In genomic region chr1:109239580-109240068, GRCh38 we compare ENCODE assay signal across 9 cellular contexts. TPM values are rescaled to one million over a fixed set of nuclear protein-coding genes. Genes with fewer than 3 reads are reported as not detected.
DNase-seq lines count a peak whose midpoint lies in the region; ATAC-seq, FAIRE-seq and TF ChIP-seq lines count a peak whose summit lies in the region.
"Had no signal": no experiment of that assay in that cellular context is flagged by ENCODE, and none has a peak within 500 bp of the region (broad histone marks: within the 10 kb centered on the region; RNA-seq: fewer than 3 reads in every experiment).

No MANE protein-coding gene starts in this region.

- H3K4me3 ChIP-seq in HAP-1 (no peak overlapping the region), K562 (no peak overlapping the region), HepG2 (replicated peaks in 1 of 3; ENCODE audit: insufficient read depth in 1 of 3, low read depth in 2 of 3, low read length in 3 of 3) (no peak overlapping the region)
- H3K4me3 ChIP-seq: BLaER1 had no signal

- in situ Hi-C loops in HAP-1 (cut with MboI; ENCODE audit: low sequenced_read_pairs): no loop called here
- in situ Hi-C loops in K562 (cut with MboI): no loop called here
- in situ Hi-C loops in HepG2 (cut with HindIII; ENCODE audit: extremely low pct_ligation_motif_present, low pct_unique_long_range_greater_than_20kb): no loop called here

- H3K79me2 ChIP-seq in K562 (ENCODE audit: control insufficient read depth, insufficient read depth, low read length) (no peaks in the 10 kb centered on the region), HepG2 (ENCODE audit: insufficient read depth, low read length) (no peaks in the 10 kb centered on the region)

- H3K9me1 ChIP-seq in K562 (ENCODE audit: control insufficient read depth, insufficient read depth, low read length): no peaks in the 10 kb centered on the region

- POLR2A ChIA-PET in K562 (lab: Yijun Ruan, JAX): interaction anchor here (0.7 to 4.9 kb wide), 13 partner anchors 7 to 159 kb away, joined by 3 to 53 read pairs (median 8); partner anchors contain the start of gene CELSR2
- POLR2A ChIA-PET in HepG2 (lab: Yijun Ruan, JAX): interaction anchor here (0.6 to 2.7 kb wide), 11 partner anchors 8 to 244 kb away, joined by 3 to 13 read pairs (median 4); partner anchors contain the start of genes ATXN7L2, CELSR2, SARS1 and SORT1

- DNase-seq in DMS153 treated with DMSO at 0.1 percent for 48 hours (lab: John Stamatoyannopoulos, UW; ENCODE audit: unreplicated experiment) (peak; percentile 7), DMS153 (lab: John Stamatoyannopoulos, UW) (no peak), HAP-1 (ENCODE audit: low spot score in 2 of 2) (peak; percentile 52 to 73), NCI-H69 (lab: John Stamatoyannopoulos, UW) (peak; percentile 70), K562 (ENCODE audit: extremely low read depth in 1 of 4, low spot score in 3 of 4) (peak; percentile 72 to 79 (median 78)), HepG2 (ENCODE audit: low spot score) (peak; percentile 66)
- DNase-seq in effector CD4-positive, alpha-beta T cell: no peak
- no peak for DNase-seq in activated effector memory CD4-positive, alpha-beta T cell treated with anti-CD3 and anti-CD28 coated beads, Interleukin-2, amount 50 U/mL, for 16 hours

- H3K36me3 ChIP-seq in HAP-1 (replicated peaks) (peaks cover 52% of the 10 kb centered on the region), K562 (ENCODE audit: control insufficient read depth, insufficient read depth, low read length) (peaks cover 47% of the 10 kb centered on the region), HepG2 (replicated peaks in 1 of 2; ENCODE audit: control insufficient read depth in 1 of 2, insufficient read depth in 2 of 2, low read length in 2 of 2) (peaks cover 18 to 46% of the 10 kb centered on the region in 2 experiments)

- TF ChIP-seq CTCF in K562 (IDR thresholded peaks at IDR 0.05 in 2 of 3, conservative IDR thresholded peaks at IDR 0.05 in 1 of 3; ENCODE audit: insufficient read depth in 2 of 3, low read depth in 1 of 3, low read length in 3 of 3): peak; percentile 85 to 91 (median 88)
- peak; percentile 83 for TF ChIP-seq CTCF in HepG2 (CRISPR knock-in tag; IDR thresholded peaks at IDR 0.05)

- TF ChIP-seq EP300 in K562 (IDR thresholded peaks at IDR 0.05; ENCODE audit: low read length) (no peak), HepG2 (IDR thresholded peaks at IDR 0.05; ENCODE audit: low read depth in 2 of 2, low read length in 2 of 2) (no peak), HepG2 (CRISPR knock-in tag; IDR thresholded peaks at IDR 0.05; ENCODE audit: borderline replicate concordance) (no peak)

- H3K4me1 ChIP-seq in HAP-1 (peaks cover 5% of the 10 kb centered on the region; the same call in 1 of the 2 replicates), K562 (replicated peaks in 1 of 2; ENCODE audit: control insufficient read depth in 2 of 2, insufficient read depth in 2 of 2, low read length in 2 of 2) (peaks cover 15 to 28% of the 10 kb centered on the region in 2 experiments; a peak in 4 of 5 replicates), HepG2 (ENCODE audit: insufficient read depth, low read length) (peaks cover 38% of the 10 kb centered on the region)

- H4K20me1 ChIP-seq in K562 (replicated peaks; ENCODE audit: control insufficient read depth, insufficient read depth, low read length) (peaks cover 11% of the 10 kb centered on the region), HepG2 (ENCODE audit: insufficient read depth, low read length) (no peaks in the 10 kb centered on the region; the same call in 1 of the 2 replicates)

- peak; percentile 46 to 64 for TF ChIP-seq RAD21 in K562 (CRISPR knock-in tag; conservative IDR thresholded peaks at IDR 0.05 in 1 of 2, IDR thresholded peaks at IDR 0.05 in 1 of 2)
- TF ChIP-seq RAD21 in HepG2 (CRISPR knock-in tag; IDR thresholded peaks at IDR 0.05): peak; percentile 63

- TF ChIP-seq POLR2A in K562 (conservative IDR thresholded peaks at IDR 0.05) (peak; percentile 58; the same call in 1 of the 2 replicates), HepG2 (IDR thresholded peaks at IDR 0.05; ENCODE audit: insufficient read depth in 1 of 2, low read depth in 2 of 2, low read length in 2 of 2) (no peak)

- FAIRE-seq in K562 (lab: Jason Lieb, UNC) (peak; percentile 87), HepG2 (lab: Jason Lieb, UNC) (peak; percentile 67)

- BruUV-seq in K562 (replicated peaks; lab: Mats Ljungman, UMichigan) (no TSS peak), HepG2 (replicated peaks; lab: Mats Ljungman, UMichigan) (no TSS peak)

- H3K27me3 ChIP-seq in HAP-1 (ENCODE audit: low read depth) (no peaks in the 10 kb centered on the region), K562 (ENCODE audit: control insufficient read depth in 2 of 2, insufficient read depth in 2 of 2, low read length in 2 of 2) (no peaks in the 10 kb centered on the region), HepG2 (ENCODE audit: control insufficient read depth in 1 of 2, insufficient read depth in 2 of 2, low read length in 2 of 2) (0 out of 5 replicates have a peak, but pooled peaks cover 0 to 3% of the 10 kb centered on the region in 2 experiments)

- WGBS in K562 (ENCODE audit: insufficient coverage, low coverage, missing lambda C conversion rate): 86% methylated on average over 3 of the region's 3 CpGs
- WGBS in HepG2 (ENCODE audit: low lambda C conversion rate): 68% methylated on average over 3 of the region's 3 CpGs

- H2AFZ ChIP-seq in K562 (ENCODE audit: low read depth, low read length): no peak overlapping the region
- H2AFZ ChIP-seq in HepG2 (ENCODE audit: low read length): no peak overlapping the region

- H3K4me2 ChIP-seq in K562 (ENCODE audit: insufficient read depth, low read length) (no peak overlapping the region), HepG2 (ENCODE audit: low read depth, low read length) (no peak overlapping the region)
- H3K4me2 ChIP-seq: BLaER1 had no signal

- H3K9me3 ChIP-seq in HAP-1: no peaks in the 10 kb centered on the region
- no peaks in the 10 kb centered on the region for H3K9me3 ChIP-seq in K562 (replicated peaks; ENCODE audit: control insufficient read depth, insufficient read depth, low read depth, low read length)
- H3K9me3 ChIP-seq in HepG2 (ENCODE audit: low read length): no peaks in the 10 kb centered on the region
- H3K9me3 ChIP-seq: BLaER1 had no signal

- CTCF ChIA-PET in K562 (lab: Yijun Ruan, JAX; ENCODE audit: low intra/inter-chr PET ratio): no interaction called here
- CTCF ChIA-PET in HepG2 (lab: Yijun Ruan, JAX; ENCODE audit: low intra/inter-chr PET ratio, low total read pairs): interaction anchor here (0.7 to 2.1 kb wide), 2 partner anchors 24 to 160 kb away, joined by 4 to 13 read pairs; no protein-coding TSS in a partner anchor

- peak overlapping the region in 1 of 2 experiments; percentile 72; a peak in 1 of 4 replicates for H3K9ac ChIP-seq in K562 (ENCODE audit: insufficient read depth in 1 of 2, low read depth in 2 of 2, low read length in 2 of 2)
- H3K9ac ChIP-seq in HepG2 (ENCODE audit: insufficient read depth, low read depth, low read length): no peak overlapping the region
- H3K9ac ChIP-seq: BLaER1 had no signal

- no peak overlapping the region for H3K27ac ChIP-seq in K562 (ENCODE audit: extremely low read depth, low read depth, low read length)
- peak overlapping the region; percentile 20 for H3K27ac ChIP-seq in HepG2 (ENCODE audit: extremely low read length, insufficient read depth, low read length)
- H3K27ac ChIP-seq: BLaER1 had no signal

- intact Hi-C loops in K562 (cut with micrococcal nuclease) (loop anchor here (2.0 kb wide), 1 partner anchor 39 kb away; no protein-coding TSS in a partner anchor), HepG2 (cut with micrococcal nuclease; ENCODE audit: unreplicated experiment) (loop anchor here (1.0 to 5.0 kb wide), 2 partner anchors 24 to 37 kb away; no protein-coding TSS in a partner anchor)

- ATAC-seq in K562 (peak; percentile 90), HepG2 (peak; percentile 94)

RNA-seq across cellular contexts. Expression of gene CELSR2, which starts 9.7 kb away (rescaled TPM):
- total RNA-seq in K562 (2011; cell fraction: chromatin; rRNA removed; ENCODE audit: low replicate concordance): 44.8 and 129 TPM in 2 replicates
- total RNA-seq in K562 (2011; cell fraction: nucleolus; rRNA removed): 69.9 and 80.7 TPM in 2 replicates
- 57.7 and 69.2 TPM in 2 replicates for total RNA-seq in K562 (2011; cell fraction: nucleoplasm; rRNA removed)
- 4.1 and 5.9 TPM in 2 replicates for total RNA-seq in K562 (2014; rRNA removed)
- 2.7 and 3.0 TPM in 2 replicates for total RNA-seq in K562 (2014; rRNA removed; fragmentation: Illumina TruSeq; extraction: Trizol)
- total RNA-seq in K562 (2015; rRNA removed; fragmentation: Illumina TruSeq; extraction: Trizol): 4.2 and 5.0 TPM in 2 replicates
- 19.1 and 21.9 TPM in 2 replicates for total RNA-seq in K562 (2021)
- 7.2 and 8.2 TPM in 2 replicates for polyA plus RNA-seq in K562 (2011; rRNA removed)
- 8.3 and 12.6 TPM in 2 replicates for polyA plus RNA-seq in K562 (2011; cell fraction: cytosol; rRNA removed)
- polyA plus RNA-seq in K562 (2011; cell fraction: nucleus; rRNA removed): 38.5 and 63.5 TPM in 2 replicates
- polyA plus RNA-seq in K562 (2012): 15.6 and 17.8 TPM in 2 replicates
- 14.1 and 15.3 TPM in 2 replicates for polyA plus RNA-seq in K562 (2014; fragmentation: Illumina TruSeq; extraction: Trizol)
- polyA plus RNA-seq in K562 (2014; fragmentation: Nextera tagmentation; extraction: Ambion mirVana): under 1 TPM; 0.31 to 0.86 TPM
- 9.0 and 10.2 TPM in 2 replicates for polyA plus RNA-seq in K562 (2014; rRNA removed)
- 14.3 and 24.2 TPM in 2 replicates for polyA minus RNA-seq in K562 (2011; rRNA and poly(A)+ RNA removed)
- 23.8 and 25.3 TPM in 2 replicates for polyA minus RNA-seq in K562 (2011; cell fraction: cytosol; rRNA and poly(A)+ RNA removed)
- polyA minus RNA-seq in K562 (2011; cell fraction: nucleus; rRNA and poly(A)+ RNA removed): 31.9 and 33.1 TPM in 2 replicates
- total RNA-seq in HepG2 (2016; rRNA removed; fragmentation: Illumina TruSeq; extraction: Trizol): 3.1 and 4.0 TPM in 2 replicates
- 1.9 and 2.7 TPM in 2 replicates for total RNA-seq in HepG2 (2016; cell fraction: cytosol; rRNA removed; fragmentation: Illumina TruSeq; extraction: Trizol; ENCODE audit: low read depth)
- total RNA-seq in HepG2 (2016; cell fraction: insoluble cytoplasmic fraction; rRNA removed; fragmentation: Illumina TruSeq; extraction: Trizol): 2.4 and 4.3 TPM in 2 replicates
- 1.9 and 2.3 TPM in 2 replicates for total RNA-seq in HepG2 (2016; cell fraction: membrane; rRNA removed; fragmentation: Illumina TruSeq; extraction: Trizol)
- 7.6 and 9.5 TPM in 2 replicates for total RNA-seq in HepG2 (2016; cell fraction: nucleus; rRNA removed; fragmentation: Illumina TruSeq; extraction: Trizol)
- 6.6 and 7.8 TPM in 2 replicates for polyA plus RNA-seq in HepG2 (2011; rRNA removed)
- polyA plus RNA-seq in HepG2 (2011; cell fraction: cytosol; rRNA removed): 3.6 and 4.4 TPM in 2 replicates
- 23.5 and 27.3 TPM in 2 replicates for polyA plus RNA-seq in HepG2 (2011; cell fraction: nucleus; rRNA removed)
- polyA plus RNA-seq in HepG2 (2012): 5.9 and 7.3 TPM in 2 replicates
- 0.35 and 0.41 TPM in 2 replicates for polyA plus RNA-seq in HepG2 (2016; cell fraction: cytosol; fragmentation: Illumina TruSeq; extraction: Trizol; ENCODE audit: low read depth)
- polyA plus RNA-seq in HepG2 (2016; cell fraction: insoluble cytoplasmic fraction; fragmentation: Illumina TruSeq; extraction: Trizol; ENCODE audit: low read depth): 2.4 and 3.9 TPM in 2 replicates
- polyA plus RNA-seq in HepG2 (2016; cell fraction: membrane; fragmentation: Illumina TruSeq; extraction: Trizol; ENCODE audit: low read depth): 0.68 TPM in 2 replicates
- polyA plus RNA-seq in HepG2 (2016; cell fraction: nucleus; fragmentation: Illumina TruSeq; extraction: Trizol; ENCODE audit: insufficient read depth, low read depth): 18.1 and 20.4 TPM in 2 replicates
- polyA minus RNA-seq in HepG2 (2011; rRNA and poly(A)+ RNA removed; ENCODE audit: low replicate concordance): 25.8 and 30.0 TPM in 2 replicates
- polyA minus RNA-seq in HepG2 (2011; cell fraction: cytosol; rRNA and poly(A)+ RNA removed): 7.9 and 9.1 TPM in 2 replicates
- polyA minus RNA-seq in HepG2 (2011; cell fraction: nucleus; rRNA and poly(A)+ RNA removed): 13.4 and 15.3 TPM in 2 replicates

RNA-seq across cellular contexts. Expression of gene SARS1, which starts 25.9 kb away (rescaled TPM):
- total RNA-seq in K562 (2011; cell fraction: chromatin; rRNA removed; ENCODE audit: low replicate concordance): 340 and 395 TPM in 2 replicates
- total RNA-seq in K562 (2011; cell fraction: nucleolus; rRNA removed): 195 and 209 TPM in 2 replicates
- total RNA-seq in K562 (2011; cell fraction: nucleoplasm; rRNA removed): 265 and 293 TPM in 2 replicates
- total RNA-seq in K562 (2014; rRNA removed) (254 and 257 TPM in 2 replicates), K562 (2014; rRNA removed; fragmentation: Illumina TruSeq; extraction: Trizol) (273 and 284 TPM in 2 replicates), K562 (2015; rRNA removed; fragmentation: Illumina TruSeq; extraction: Trizol) (211 and 221 TPM in 2 replicates), K562 (2021) (232 and 246 TPM in 2 replicates), HepG2 (2016; rRNA removed; fragmentation: Illumina TruSeq; extraction: Trizol) (134 and 166 TPM in 2 replicates)
- polyA plus RNA-seq in K562 (2011; rRNA removed) (221 and 230 TPM in 2 replicates), K562 (2014; fragmentation: Illumina TruSeq; extraction: Trizol) (293 and 317 TPM in 2 replicates), K562 (2014; fragmentation: Nextera tagmentation; extraction: Ambion mirVana) (100 to 1,000 TPM; 336 to 623 TPM), K562 (2014; rRNA removed) (235 and 240 TPM in 2 replicates), HepG2 (2011; rRNA removed) (103 and 142 TPM in 2 replicates)
- 149 and 217 TPM in 2 replicates for polyA plus RNA-seq in K562 (2011; cell fraction: cytosol; rRNA removed)
- 232 and 336 TPM in 2 replicates for polyA plus RNA-seq in K562 (2011; cell fraction: nucleus; rRNA removed)
- polyA plus RNA-seq in K562 (2012): 195 and 518 TPM in 2 replicates
- polyA minus RNA-seq in K562 (2011; rRNA and poly(A)+ RNA removed): 227 and 242 TPM in 2 replicates
- 87.5 and 101 TPM in 2 replicates for polyA minus RNA-seq in K562 (2011; cell fraction: cytosol; rRNA and poly(A)+ RNA removed)
- polyA minus RNA-seq in K562 (2011; cell fraction: nucleus; rRNA and poly(A)+ RNA removed): 92.1 and 168 TPM in 2 replicates
- 35.5 and 37.6 TPM in 2 replicates for total RNA-seq in HepG2 (2016; cell fraction: cytosol; rRNA removed; fragmentation: Illumina TruSeq; extraction: Trizol; ENCODE audit: low read depth)
- 133 and 171 TPM in 2 replicates for total RNA-seq in HepG2 (2016; cell fraction: insoluble cytoplasmic fraction; rRNA removed; fragmentation: Illumina TruSeq; extraction: Trizol)
- total RNA-seq in HepG2 (2016; cell fraction: membrane; rRNA removed; fragmentation: Illumina TruSeq; extraction: Trizol): 59.1 and 63.3 TPM in 2 replicates
- 64.5 and 74.2 TPM in 2 replicates for total RNA-seq in HepG2 (2016; cell fraction: nucleus; rRNA removed; fragmentation: Illumina TruSeq; extraction: Trizol)
- polyA plus RNA-seq in HepG2 (2011; cell fraction: cytosol; rRNA removed): 112 and 159 TPM in 2 replicates
- 105 and 142 TPM in 2 replicates for polyA plus RNA-seq in HepG2 (2011; cell fraction: nucleus; rRNA removed)
- polyA plus RNA-seq in HepG2 (2012): 149 and 254 TPM in 2 replicates
- polyA plus RNA-seq in HepG2 (2016; cell fraction: cytosol; fragmentation: Illumina TruSeq; extraction: Trizol; ENCODE audit: low read depth): 26.3 and 26.7 TPM in 2 replicates
- polyA plus RNA-seq in HepG2 (2016; cell fraction: insoluble cytoplasmic fraction; fragmentation: Illumina TruSeq; extraction: Trizol; ENCODE audit: low read depth): 147 and 154 TPM in 2 replicates
- 40.9 and 46.0 TPM in 2 replicates for polyA plus RNA-seq in HepG2 (2016; cell fraction: membrane; fragmentation: Illumina TruSeq; extraction: Trizol; ENCODE audit: low read depth)
- polyA plus RNA-seq in HepG2 (2016; cell fraction: nucleus; fragmentation: Illumina TruSeq; extraction: Trizol; ENCODE audit: insufficient read depth, low read depth): 89.4 and 93.0 TPM in 2 replicates
- polyA minus RNA-seq in HepG2 (2011; rRNA and poly(A)+ RNA removed; ENCODE audit: low replicate concordance): 99.8 and 124 TPM in 2 replicates
- polyA minus RNA-seq in HepG2 (2011; cell fraction: cytosol; rRNA and poly(A)+ RNA removed): 50.9 and 77.1 TPM in 2 replicates
- 83.3 and 131 TPM in 2 replicates for polyA minus RNA-seq in HepG2 (2011; cell fraction: nucleus; rRNA and poly(A)+ RNA removed)

RNA-seq across cellular contexts. Expression of gene PSRC1, which starts 43.3 kb away (rescaled TPM):
- 69.7 and 109 TPM in 2 replicates for total RNA-seq in K562 (2011; cell fraction: chromatin; rRNA removed; ENCODE audit: low replicate concordance)
- total RNA-seq in K562 (2011; cell fraction: nucleolus; rRNA removed): 85.4 and 86.3 TPM in 2 replicates
- total RNA-seq in K562 (2011; cell fraction: nucleoplasm; rRNA removed): 66.2 and 83.3 TPM in 2 replicates
- 52.2 and 64.0 TPM in 2 replicates for total RNA-seq in K562 (2014; rRNA removed)
- 27.9 and 28.7 TPM in 2 replicates for total RNA-seq in K562 (2014; rRNA removed; fragmentation: Illumina TruSeq; extraction: Trizol)
- total RNA-seq in K562 (2015; rRNA removed; fragmentation: Illumina TruSeq; extraction: Trizol): 34.7 and 37.0 TPM in 2 replicates
- 51.8 and 55.4 TPM in 2 replicates for total RNA-seq in K562 (2021)
- polyA plus RNA-seq in K562 (2011; rRNA removed): 39.3 and 59.5 TPM in 2 replicates
- polyA plus RNA-seq in K562 (2011; cell fraction: cytosol; rRNA removed): 40.2 and 44.2 TPM in 2 replicates
- 225 and 272 TPM in 2 replicates for polyA plus RNA-seq in K562 (2011; cell fraction: nucleus; rRNA removed)
- polyA plus RNA-seq in K562 (2012): 43.7 and 45.1 TPM in 2 replicates
- polyA plus RNA-seq in K562 (2014; fragmentation: Illumina TruSeq; extraction: Trizol): 41.8 and 49.7 TPM in 2 replicates
- polyA plus RNA-seq in K562 (2014; fragmentation: Nextera tagmentation; extraction: Ambion mirVana): 1 to 10 TPM; 6.5 to 7.9 TPM
- polyA plus RNA-seq in K562 (2014; rRNA removed): 56.1 and 65.2 TPM in 2 replicates
- 16.7 and 17.2 TPM in 2 replicates for polyA minus RNA-seq in K562 (2011; rRNA and poly(A)+ RNA removed)
- 15.9 and 17.8 TPM in 2 replicates for polyA minus RNA-seq in K562 (2011; cell fraction: cytosol; rRNA and poly(A)+ RNA removed)
- 23.6 and 43.5 TPM in 2 replicates for polyA minus RNA-seq in K562 (2011; cell fraction: nucleus; rRNA and poly(A)+ RNA removed)
- total RNA-seq in HepG2 (2016; rRNA removed; fragmentation: Illumina TruSeq; extraction: Trizol): 26.5 and 28.6 TPM in 2 replicates
- 15.7 and 18.2 TPM in 2 replicates for total RNA-seq in HepG2 (2016; cell fraction: cytosol; rRNA removed; fragmentation: Illumina TruSeq; extraction: Trizol; ENCODE audit: low read depth)
- 23.7 and 27.5 TPM in 2 replicates for total RNA-seq in HepG2 (2016; cell fraction: insoluble cytoplasmic fraction; rRNA removed; fragmentation: Illumina TruSeq; extraction: Trizol)
- 24.4 and 25.4 TPM in 2 replicates for total RNA-seq in HepG2 (2016; cell fraction: membrane; rRNA removed; fragmentation: Illumina TruSeq; extraction: Trizol)
- 23.6 and 27.9 TPM in 2 replicates for total RNA-seq in HepG2 (2016; cell fraction: nucleus; rRNA removed; fragmentation: Illumina TruSeq; extraction: Trizol)
- 23.9 and 30.3 TPM in 2 replicates for polyA plus RNA-seq in HepG2 (2011; rRNA removed)
- polyA plus RNA-seq in HepG2 (2011; cell fraction: cytosol; rRNA removed): 11.8 and 18.1 TPM in 2 replicates
- polyA plus RNA-seq in HepG2 (2011; cell fraction: nucleus; rRNA removed): 104 and 135 TPM in 2 replicates
- 12.2 and 19.3 TPM in 2 replicates for polyA plus RNA-seq in HepG2 (2012)
- 13.9 and 14.3 TPM in 2 replicates for polyA plus RNA-seq in HepG2 (2016; cell fraction: cytosol; fragmentation: Illumina TruSeq; extraction: Trizol; ENCODE audit: low read depth)
- 37.5 and 41.0 TPM in 2 replicates for polyA plus RNA-seq in HepG2 (2016; cell fraction: insoluble cytoplasmic fraction; fragmentation: Illumina TruSeq; extraction: Trizol; ENCODE audit: low read depth)
- 24.3 and 27.2 TPM in 2 replicates for polyA plus RNA-seq in HepG2 (2016; cell fraction: membrane; fragmentation: Illumina TruSeq; extraction: Trizol; ENCODE audit: low read depth)
- polyA plus RNA-seq in HepG2 (2016; cell fraction: nucleus; fragmentation: Illumina TruSeq; extraction: Trizol; ENCODE audit: insufficient read depth, low read depth): 82.1 and 85.7 TPM in 2 replicates
- polyA minus RNA-seq in HepG2 (2011; rRNA and poly(A)+ RNA removed; ENCODE audit: low replicate concordance): 12.7 and 26.2 TPM in 2 replicates
- 7.7 and 12.2 TPM in 2 replicates for polyA minus RNA-seq in HepG2 (2011; cell fraction: cytosol; rRNA and poly(A)+ RNA removed)
- 12.3 and 21.4 TPM in 2 replicates for polyA minus RNA-seq in HepG2 (2011; cell fraction: nucleus; rRNA and poly(A)+ RNA removed)

Comparison
In these comparisons a context has a peak if more than half of its experiments do, and no peak if none do; other contexts are left out.
1. DNase-seq: peak in DMS153 treated with DMSO at 0.1 percent for 48 hours (single experiment), HAP-1 (2 of 2), NCI-H69 (single experiment), K562 (4 of 4) and HepG2 (single experiment); none in DMS153 (single experiment), effector CD4-positive, alpha-beta T cell (single experiment) and activated effector memory CD4-positive, alpha-beta T cell treated with anti-CD3 and anti-CD28 coated beads, Interleukin-2, amount 50 U/mL, for 16 hours (single experiment).